20 cellular contexts compared by ENCODE assay signal in the genomic region with DNA sequence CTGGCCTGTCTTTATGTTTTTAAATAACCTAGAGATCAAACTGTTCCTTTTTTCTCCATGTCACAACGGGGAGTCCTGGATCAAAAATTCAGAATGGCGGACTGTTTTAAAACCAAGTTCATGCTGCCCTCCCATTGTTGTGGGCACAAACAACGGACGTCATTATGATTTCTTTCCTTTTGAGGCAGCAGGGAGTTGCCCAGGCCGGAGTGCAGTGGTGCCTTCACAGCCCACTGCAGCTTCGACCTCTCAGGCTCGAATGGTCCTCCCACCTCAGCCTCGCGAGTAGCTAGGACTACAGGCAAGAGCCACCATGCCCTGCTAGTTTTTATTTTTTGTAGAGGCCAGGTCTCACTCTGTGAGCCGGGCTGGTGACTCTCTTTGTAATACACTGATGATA. TPM values are rescaled to one million over a fixed set of nuclear protein-coding genes. Genes with fewer than 3 reads are reported as not detected.
DNase-seq lines count a peak whose midpoint lies in the region; ATAC-seq and TF ChIP-seq lines count a peak whose summit lies in the region.
"Had no signal": no experiment of that assay in that cellular context is flagged by ENCODE, and none has a peak within 500 bp of the region (broad histone marks: within the 10 kb centered on the region; RNA-seq: fewer than 3 reads in every experiment).

No MANE protein-coding gene starts in this region.

- peaks cover 46% of the 10 kb centered on the region for H3K4me1 ChIP-seq in CD4-positive, alpha-beta memory T cell (ENCODE audit: insufficient read depth, low read length)

- intact Hi-C loops in CD4-positive, alpha-beta memory T cell (cut with micrococcal nuclease), result no loop called here

- no peak for ATAC-seq in T-cell (replicated peaks in 1 of 4)
- no peak for ATAC-seq in effector memory CD8-positive, alpha-beta T cell (replicated peaks)
- ATAC-seq: activated CD8-positive, alpha-beta memory T cell treated with anti-CD3 and anti-CD28 coated beads, Interleukin-2, amount 10 ng/mL, durations not matched to agents 7 days and 5 days; heart left ventricle; stimulated activated naive CD8-positive, alpha-beta T cell treated with anti-CD3 and anti-CD28 coated beads, Interleukin-15, Interleukin-2, amounts not matched to agents 100 U/mL and 50 U/mL, for 24 hours had no signal

- peaks cover 21% of the 10 kb centered on the region for H3K36me3 ChIP-seq in CD4-positive, alpha-beta memory T cell (ENCODE audit: insufficient read depth, low read length)

- TF ChIP-seq CTCF in nephron progenitor cell (IDR thresholded peaks at IDR 0.05) (no peak), HFFc6 (IDR thresholded peaks at IDR 0.05) (no peak)

- peak overlapping the region; percentile 28 for H3K27ac ChIP-seq in CD4-positive, alpha-beta memory T cell (ENCODE audit: low read depth, low read length)
- H3K27ac ChIP-seq: heart left ventricle had no signal

- H3K36me3 Mint-ChIP-seq in CD4-positive, alpha-beta memory T cell, result peaks cover 30 to 50% of the 10 kb centered on the region in 2 donors
- H3K36me3 Mint-ChIP-seq in T-cell (peaks cover 43% of the 10 kb centered on the region), nephron progenitor cell (ENCODE audit: low read depth) (peaks cover 44% of the 10 kb centered on the region), HFFc6 (ENCODE audit: low read depth) (peaks cover 15% of the 10 kb centered on the region; the same call in 1 of the 2 replicates)
- peaks cover 86% of the 10 kb centered on the region for H3K36me3 Mint-ChIP-seq in effector memory CD8-positive, alpha-beta T cell (ENCODE audit: insufficient read depth)

- no peak for DNase-seq in CD4-positive, alpha-beta memory T cell
- no peak for DNase-seq in T-cell
- no peak for DNase-seq in effector memory CD8-positive, alpha-beta T cell
- DNase-seq in nephron progenitor cell, result peak; percentile 17
- DNase-seq in ureter (ENCODE audit: low spot score), result no peak
- no peak for DNase-seq in activated CD8-positive, alpha-beta memory T cell treated with anti-CD3 and anti-CD28 coated beads, Interleukin-2, amount 50 U/mL, for 4 hours
- no peak for DNase-seq in HFFc6
- DNase-seq: activated B cell treated with CpG ODN at 0.5 μM for 24 hours; activated CD8-positive, alpha-beta memory T cell treated with anti-CD3 and anti-CD28 coated beads, Interleukin-2, amount 10 ng/mL, durations not matched to agents 7 days and 5 days; activated gamma-delta T cell; amniotic stem cell; central memory CD4-positive, alpha-beta T cell; effector CD8-positive, alpha-beta T cell; GOT3; heart left ventricle; immature natural killer cell; NCI-H1417; SHP77; stimulated activated naive CD8-positive, alpha-beta T cell treated with anti-CD3 and anti-CD28 coated beads, Interleukin-15, Interleukin-2, amounts not matched to agents 100 U/mL and 50 U/mL, for 24 hours had no signal

- H3K9me3 ChIP-seq in CD4-positive, alpha-beta memory T cell (ENCODE audit: control insufficient read depth in 1 of 2, low read length in 2 of 2), result no peaks in the 10 kb centered on the region
- H3K9me3 ChIP-seq: heart left ventricle had no signal

- no peaks in the 10 kb centered on the region for H3K27me3 Mint-ChIP-seq in CD4-positive, alpha-beta memory T cell
- H3K27me3 Mint-ChIP-seq in T-cell, result no peaks in the 10 kb centered on the region
- no peaks in the 10 kb centered on the region for H3K27me3 Mint-ChIP-seq in effector memory CD8-positive, alpha-beta T cell
- H3K27me3 Mint-ChIP-seq in nephron progenitor cell (ENCODE audit: low read depth, poor library complexity), result no peaks in the 10 kb centered on the region
- peaks cover 5% of the 10 kb centered on the region for H3K27me3 Mint-ChIP-seq in HFFc6 (ENCODE audit: insufficient read depth)
- H3K27me3 Mint-ChIP-seq: activated B cell treated with CpG ODN at 0.5 μM for 24 hours; activated CD8-positive, alpha-beta memory T cell treated with anti-CD3 and anti-CD28 coated beads, Interleukin-2, amount 10 ng/mL, durations not matched to agents 7 days and 5 days; type B pancreatic cell had no signal

- POLR2A ChIA-PET in CD4-positive, alpha-beta memory T cell (lab: Charles Lee; ENCODE audit: partially characterized antibody), result interaction anchor here (2.2 kb wide), 1 partner anchor 34 kb away, joined by 13 read pairs; the partner anchor contains the start of gene MARF1
- POLR2A ChIA-PET in T-cell (lab: Charles Lee), result no interaction called here

- H3K9me3 Mint-ChIP-seq in CD4-positive, alpha-beta memory T cell, result no peaks in the 10 kb centered on the region
- no peaks in the 10 kb centered on the region for H3K9me3 Mint-ChIP-seq in T-cell
- H3K9me3 Mint-ChIP-seq in effector memory CD8-positive, alpha-beta T cell, result no peaks in the 10 kb centered on the region
- H3K9me3 Mint-ChIP-seq in nephron progenitor cell, result no peaks in the 10 kb centered on the region
- H3K9me3 Mint-ChIP-seq in HFFc6, result no peaks in the 10 kb centered on the region
- H3K9me3 Mint-ChIP-seq: activated B cell treated with CpG ODN at 0.5 μM for 24 hours, immature natural killer cell, type B pancreatic cell had no signal

- H3K27me3 ChIP-seq in CD4-positive, alpha-beta memory T cell (ENCODE audit: insufficient read depth, low read length), result no peaks in the 10 kb centered on the region
- H3K27me3 ChIP-seq: heart left ventricle had no signal

- no peak overlapping the region for H3K4me3 Mint-ChIP-seq in CD4-positive, alpha-beta memory T cell
- no peak overlapping the region for H3K4me3 Mint-ChIP-seq in T-cell
- no peak overlapping the region for H3K4me3 Mint-ChIP-seq in effector memory CD8-positive, alpha-beta T cell
- H3K4me3 Mint-ChIP-seq in nephron progenitor cell, result no peak overlapping the region
- H3K4me3 Mint-ChIP-seq in HFFc6, result no peak overlapping the region
- H3K4me3 Mint-ChIP-seq: activated B cell treated with CpG ODN at 0.5 μM for 24 hours; activated CD8-positive, alpha-beta memory T cell treated with anti-CD3 and anti-CD28 coated beads, Interleukin-2, amount 10 ng/mL, durations not matched to agents 7 days and 5 days; immature natural killer cell; type B pancreatic cell had no signal

- peaks cover 26 to 49% (median 40%) of the 10 kb centered on the region in 4 donors for H3K4me1 Mint-ChIP-seq in CD4-positive, alpha-beta memory T cell
- peaks cover 42 to 49% (median 49%) of the 10 kb centered on the region in 3 donors for H3K4me1 Mint-ChIP-seq in T-cell
- H3K4me1 Mint-ChIP-seq in effector memory CD8-positive, alpha-beta T cell (ENCODE audit: low read depth in 2 of 2), result peaks cover 25 to 31% of the 10 kb centered on the region in 2 donors
- H3K4me1 Mint-ChIP-seq in nephron progenitor cell, result peaks cover 40% of the 10 kb centered on the region
- H3K4me1 Mint-ChIP-seq in HFFc6 (ENCODE audit: low read depth), result peaks cover 26% of the 10 kb centered on the region

- CTCF ChIA-PET in CD4-positive, alpha-beta memory T cell (lab: Charles Lee; ENCODE audit: partially characterized antibody), result no interaction called here
- CTCF ChIA-PET in T-cell (lab: Charles Lee), result no interaction called here

- peak overlapping the region in 6 of 7 donors; percentile 78 to 94 (median 88) for H3K27ac Mint-ChIP-seq in CD4-positive, alpha-beta memory T cell
- H3K27ac Mint-ChIP-seq in T-cell (peak overlapping the region; percentile 81 to 87), nephron progenitor cell (peak overlapping the region; percentile 93), HFFc6 (no peak overlapping the region)
- H3K27ac Mint-ChIP-seq in effector memory CD8-positive, alpha-beta T cell, result peak overlapping the region; percentile 84 to 93
- H3K27ac Mint-ChIP-seq: activated B cell treated with CpG ODN at 0.5 μM for 24 hours; activated CD8-positive, alpha-beta memory T cell treated with anti-CD3 and anti-CD28 coated beads, Interleukin-2, amount 10 ng/mL, durations not matched to agents 7 days and 5 days; type B pancreatic cell had no signal

- H3K4me3 ChIP-seq in CD4-positive, alpha-beta memory T cell (ENCODE audit: low read length in 2 of 2), result no peak overlapping the region
- H3K4me3 ChIP-seq: heart left ventricle had no signal

RNA-seq across cellular contexts. Expression of gene NDE1, which starts 26.5 kb away (rescaled TPM):
- total RNA-seq in CD4-positive, alpha-beta memory T cell, result 100 to 1,000 TPM; 124 to 128 TPM
- 10 to 100 TPM; 15.3 to 63.9 TPM for polyA plus RNA-seq in CD4-positive, alpha-beta memory T cell
- total RNA-seq in T-cell (100 to 1,000 TPM in 4 of 5 donors, 10 to 100 TPM in 1; 90.8 to 110 (median 103) TPM), ureter (30.8 TPM)
- 10 to 100 TPM; 40.6 to 61.0 (median 58.2) TPM for total RNA-seq in HFFc6 (2021; fragmentation: NEBNext Ultra II Directional; extraction: Animal tissue kit (Norgen Biotek cat#: 25700))

RNA-seq across cellular contexts. Expression of gene MARF1, which starts 33.6 kb away (rescaled TPM):
- 100 to 1,000 TPM; 223 to 235 TPM for total RNA-seq in CD4-positive, alpha-beta memory T cell
- polyA plus RNA-seq in CD4-positive, alpha-beta memory T cell, result 10 to 100 TPM in 1 of 2 donors, 1 to 10 TPM in 1; 6.8 to 19.7 TPM
- total RNA-seq in T-cell (100 to 1,000 TPM; 151 to 180 (median 177) TPM), ureter (98.3 TPM)
- total RNA-seq in HFFc6 (2021; fragmentation: NEBNext Ultra II Directional; extraction: Animal tissue kit (Norgen Biotek cat#: 25700)), result 10 to 100 TPM; 34.9 to 39.4 (median 38.5) TPM
